8 cellular contexts compared by ENCODE assay signal in the genomic region with DNA sequence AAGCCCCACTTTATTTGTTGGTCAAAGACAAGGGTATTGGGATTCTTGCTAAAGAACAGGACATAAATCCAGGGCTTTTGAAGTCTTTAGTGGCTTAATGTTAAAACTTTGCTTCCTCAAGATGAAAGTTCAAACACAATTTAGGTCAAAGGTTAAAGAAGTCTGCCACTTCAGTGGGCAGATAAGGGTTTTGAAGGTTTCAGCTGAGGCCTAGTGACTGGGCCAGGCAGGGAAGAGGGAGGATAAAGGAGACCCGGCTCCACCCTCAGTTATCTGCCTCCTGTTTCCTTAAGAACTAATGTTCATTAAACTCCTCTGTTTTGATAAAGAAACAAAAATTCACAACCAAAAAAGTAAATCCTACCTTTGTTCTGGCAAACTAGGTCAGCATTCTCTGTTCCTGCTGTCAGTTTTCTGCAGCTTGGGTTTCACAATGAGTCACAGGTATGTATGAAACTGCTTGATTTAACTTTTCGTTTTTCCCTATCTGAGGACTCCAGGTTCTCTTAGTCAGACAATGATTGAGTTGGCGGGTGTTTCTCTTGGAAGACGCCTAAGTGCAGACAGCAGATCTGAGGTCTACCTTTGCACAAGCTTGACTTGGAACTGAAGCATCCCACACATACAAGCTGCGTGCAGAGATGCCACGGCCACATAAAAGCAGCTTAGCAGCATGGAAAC.
DNase-seq lines count a peak whose midpoint lies in the region; ATAC-seq and TF ChIP-seq lines count a peak whose summit lies in the region.
"Had no signal": no experiment of that assay in that cellular context is flagged by ENCODE, and none has a peak within 500 bp of the region (broad histone marks: within the 10 kb centered on the region; RNA-seq: fewer than 3 reads in every experiment).

No MANE protein-coding gene starts in this region.

- DNase-seq in GM19240 (ENCODE audit: insufficient read length, low spot score) = peak; percentile 44
- no peak for DNase-seq in T-helper 17 cell
- no peak for DNase-seq in mucosa of descending colon
- DNase-seq in foreskin fibroblast = no peak
- DNase-seq in sciatic nerve (ENCODE audit: low spot score) = no peak
- no peak for DNase-seq in AG08396 (ENCODE audit: low spot score)

- H3K9me3 ChIP-seq in T-helper 17 cell (ENCODE audit: control insufficient read depth, low read length, poor library complexity, severe bottlenecking) (no peaks in the 10 kb centered on the region), mucosa of descending colon (no peaks in the 10 kb centered on the region)
- H3K9me3 ChIP-seq: SJSA1 had no signal

- H3K36me3 Mint-ChIP-seq in T-helper 17 cell (ENCODE audit: low read depth) = peaks cover 2% of the 10 kb centered on the region

- H3K4me1 Mint-ChIP-seq in T-helper 17 cell = peaks cover 22% of the 10 kb centered on the region

- no peak overlapping the region for H3K4me3 Mint-ChIP-seq in T-helper 17 cell

- TF ChIP-seq CTCF in mucosa of descending colon (IDR thresholded peaks at IDR 0.05) (no peak), foreskin fibroblast (IDR thresholded peaks at IDR 0.05; ENCODE audit: low read depth, low read length) (no peak)

- H3K4me3 ChIP-seq in mucosa of descending colon (no peak overlapping the region), foreskin fibroblast (ENCODE audit: low read depth in 1 of 2, low read length in 2 of 2) (no peak overlapping the region)
- H3K4me3 ChIP-seq: SJSA1 had no signal

- peak overlapping the region; percentile 21 for H3K27ac Mint-ChIP-seq in T-helper 17 cell

- H3K36me3 ChIP-seq in mucosa of descending colon (ENCODE audit: low read depth) = no peaks in the 10 kb centered on the region
- H3K36me3 ChIP-seq: SJSA1 had no signal

- peaks cover 2% of the 10 kb centered on the region for H3K4me1 ChIP-seq in mucosa of descending colon (ENCODE audit: low read depth)
- H3K4me1 ChIP-seq: SJSA1 had no signal

- H3K27me3 Mint-ChIP-seq in T-helper 17 cell = peaks cover 6% of the 10 kb centered on the region

- peak; percentile 92 for ATAC-seq in HG02870 (IDR thresholded peaks at IDR 0.05; ENCODE audit: unreplicated experiment)
- peak; percentile 54 for ATAC-seq in T-helper 17 cell
- peak; percentile 61 for ATAC-seq in mucosa of descending colon
- no peak for ATAC-seq in sciatic nerve

- intact Hi-C loops in mucosa of descending colon (cut with DNase I, micrococcal nuclease) (no loop called here), sciatic nerve (cut with DNase I) (no loop called here)
